In genomic region chr3:190229632-190230424, GRCh38 we compare ENCODE assay signal across 12 cellular contexts.
DNase-seq lines count a peak whose midpoint lies in the region; ATAC-seq and TF ChIP-seq lines count a peak whose summit lies in the region.
"Had no signal": no experiment of that assay in that cellular context is flagged by ENCODE, and none has a peak within 500 bp of the region (broad histone marks: within the 10 kb centered on the region; RNA-seq: fewer than 3 reads in every experiment).

No MANE protein-coding gene starts in this region.

- ATAC-seq in HG02938 (IDR thresholded peaks at IDR 0.05; ENCODE audit: unreplicated experiment) (peak; percentile 56), SK-N-SH treated with all-trans-retinoic acid at 6 μM for 48 hours (peak; percentile 42), HG03135 (IDR thresholded peaks at IDR 0.05; ENCODE audit: unreplicated experiment) (no peak)
- ATAC-seq in activated CD4-positive, CD25-positive, alpha-beta regulatory T cell treated with anti-CD3 and anti-CD28 coated beads, Interleukin-2, amount 50 U/mL, for 24 hours: no peak
- ATAC-seq: CD8-positive, alpha-beta T cell had no signal

- DNase-seq in ELR (ENCODE audit: low read depth) (peak; percentile 88), kidney glomerular epithelial cell (lab: John Stamatoyannopoulos, UW) (peak; percentile 81), DMS79 (lab: John Stamatoyannopoulos, UW) (no peak)
- DNase-seq in stimulated activated naive CD4-positive, alpha-beta T cell treated with Interleukin-2 at 50 U/mL for 16 hours (lab: John Stamatoyannopoulos, UW): no peak
- DNase-seq: CD8-positive, alpha-beta T cell; dorsolateral prefrontal cortex; immature natural killer cell; NCI-H2171 had no signal

TF ChIP-seq in SK-N-SH treated with all-trans-retinoic acid at 6 μM for 48 hours, 23 proteins besides CTCF, POLR2A, EP300 and RAD21:
- TF ChIP-seq CSRNP3 (CRISPR knock-in tag; IDR thresholded peaks at IDR 0.05) (no peak), ISL1 (CRISPR knock-in tag; IDR thresholded peaks at IDR 0.05) (peak; percentile 54)
TF ChIP-seq in SK-N-SH treated with all-trans-retinoic acid at 6 μM for 48 hours: peak in this region for 1.

Comparison
In these comparisons a context has a peak if more than half of its experiments do, and no peak if none do; other contexts are left out.
1. DNase-seq: peak in ELR (single experiment) and kidney glomerular epithelial cell (single experiment); none in stimulated activated naive CD4-positive, alpha-beta T cell treated with Interleukin-2 at 50 U/mL for 16 hours (single experiment) and DMS79 (single experiment).
2. ATAC-seq: peak in HG02938 (single experiment) and SK-N-SH treated with all-trans-retinoic acid at 6 μM for 48 hours (single experiment); none in HG03135 (single experiment) and activated CD4-positive, CD25-positive, alpha-beta regulatory T cell treated with anti-CD3 and anti-CD28 coated beads, Interleukin-2, amount 50 U/mL, for 24 hours (0 of 2).